In genomic region chr6:26020983-26021349, GRCh38 we compare ENCODE assay signal across 8 cellular contexts. TPM values are rescaled to one million over a fixed set of nuclear protein-coding genes. Genes with fewer than 3 reads are reported as not detected.
DNase-seq lines count a peak whose midpoint lies in the region; ATAC-seq, FAIRE-seq and TF ChIP-seq lines count a peak whose summit lies in the region.

No MANE protein-coding gene starts in this region.

- H3K27ac ChIP-seq in SJSA1 = peak overlapping the region; percentile 97
- peak overlapping the region; percentile 96 for H3K27ac ChIP-seq in K562 (ENCODE audit: extremely low read depth, low read depth, low read length)
- H3K27ac ChIP-seq in small intestine (ENCODE audit: low read depth in 1 of 2, low read length in 1 of 2) = peak overlapping the region; percentile 76 to 99

- no peak for TF ChIP-seq EP300 in K562 (IDR thresholded peaks at IDR 0.05; ENCODE audit: low read length)

- no peak for TF ChIP-seq CTCF in K562 (IDR thresholded peaks at IDR 0.05 in 2 of 3, conservative IDR thresholded peaks at IDR 0.05 in 1 of 3; ENCODE audit: insufficient read depth in 2 of 3, low read depth in 1 of 3, low read length in 3 of 3)

- H3K4me1 ChIP-seq in SJSA1 (replicated peaks) = peaks cover 16% of the 10 kb centered on the region
- peaks cover 19 to 32% of the 10 kb centered on the region in 2 experiments for H3K4me1 ChIP-seq in K562 (replicated peaks in 1 of 2; ENCODE audit: control insufficient read depth in 2 of 2, insufficient read depth in 2 of 2, low read length in 2 of 2)
- H3K4me1 ChIP-seq in small intestine (ENCODE audit: control insufficient read depth in 2 of 2, insufficient read depth in 1 of 2, low read depth in 1 of 2, low read length in 1 of 2) = peaks cover 2% of the 10 kb centered on the region in 2 donors

- H3K9ac ChIP-seq in K562 (ENCODE audit: insufficient read depth in 1 of 2, low read depth in 2 of 2, low read length in 2 of 2) = peak overlapping the region; percentile 90 to 91

- H3K9me3 Mint-ChIP-seq in immature natural killer cell = peaks cover 0 to 2% (median 0%) of the 10 kb centered on the region in 6 donors

- peak overlapping the region; percentile 91 to 97 (median 95) for H3K4me3 Mint-ChIP-seq in immature natural killer cell

- H3K9me3 ChIP-seq in SJSA1 (replicated peaks) (no peaks in the 10 kb centered on the region), K562 (replicated peaks; ENCODE audit: control insufficient read depth, insufficient read depth, low read depth, low read length) (peaks cover 7% of the 10 kb centered on the region), small intestine (ENCODE audit: control insufficient read depth, low read depth) (no peaks in the 10 kb centered on the region)

- no TSS peak for BruUV-seq in K562 (replicated peaks; lab: Mats Ljungman, UMichigan)

- POLR2A ChIA-PET in K562 (lab: Yijun Ruan, JAX) = interaction anchor here (0.6 to 9.5 kb wide), 28 partner anchors 11 to 1610 kb away, joined by 3 to 206 read pairs (median 4); partner anchors contain the start of genes HFE and TRIM38

- no peak for TF ChIP-seq POLR2A in K562 (conservative IDR thresholded peaks at IDR 0.05)

- H3K27ac Mint-ChIP-seq in immature natural killer cell = peak overlapping the region; percentile 98 to 100 (median 100)

- intact Hi-C loops in K562 (cut with micrococcal nuclease) = loop anchor here (10.0 kb wide), 1 partner anchor 1246 kb away; the partner anchor contains the start of gene GMNN

- peak overlapping the region; percentile 54 for H3K4me3 ChIP-seq in SJSA1
- H3K4me3 ChIP-seq in K562 = peak overlapping the region; percentile 49
- peak overlapping the region; percentile 36 to 49 for H3K4me3 ChIP-seq in small intestine (ENCODE audit: low read depth in 1 of 2, low read length in 2 of 2)

- H3K4me2 ChIP-seq in K562 (ENCODE audit: insufficient read depth, low read length) = peak overlapping the region; percentile 83

- peak; percentile 18 for ATAC-seq in HG02943 (IDR thresholded peaks at IDR 0.05; ENCODE audit: low read depth, unreplicated experiment)
- ATAC-seq in K562 = peak; percentile 8

- FAIRE-seq in K562 (lab: Jason Lieb, UNC) (no peak), small intestine (lab: Jason Lieb, UNC) (no peak), HTR-8/SVneo (lab: Jason Lieb, UNC) (no peak)

- WGBS in K562 (ENCODE audit: insufficient coverage, low coverage, missing lambda C conversion rate) = 14% methylated on average over 23 of the region's 23 CpGs
- WGBS in small intestine, 3 donors = 0% methylated on average over 23 of the region's 23 CpGs

- peak; percentile 68 for DNase-seq in NCI-H2196 (lab: John Stamatoyannopoulos, UW; ENCODE audit: unreplicated experiment)
- no peak for DNase-seq in NCI-H2196 treated with DMSO at 0.1 percent for 48 hours (lab: John Stamatoyannopoulos, UW; ENCODE audit: unreplicated experiment)
- peak; percentile 76 to 90 for DNase-seq in SJSA1 (ENCODE audit: low read depth in 1 of 2, low spot score in 2 of 2)
- peak in 1 of 4 experiments; percentile 79 for DNase-seq in K562 (ENCODE audit: extremely low read depth in 1 of 4, low spot score in 3 of 4)
- no peak for DNase-seq in immature natural killer cell
- peak; percentile 64 for DNase-seq in small intestine
- no peak for DNase-seq in HTR-8/SVneo (ENCODE audit: insufficient read length, low spot score)

- no peaks in the 10 kb centered on the region for H3K36me3 Mint-ChIP-seq in immature natural killer cell

- in situ Hi-C loops in K562 (cut with MboI) = loop anchor here (5.0 kb wide), 1 partner anchor 81 kb away; a partner anchor contains a TSS

- H3K36me3 ChIP-seq in SJSA1 (no peaks in the 10 kb centered on the region), K562 (ENCODE audit: control insufficient read depth, insufficient read depth, low read length) (no peaks in the 10 kb centered on the region; the same call in 2 of the 3 replicates), small intestine (ENCODE audit: control insufficient read depth in 2 of 2, insufficient read depth in 2 of 2, low read length in 2 of 2) (no peaks in the 10 kb centered on the region)

- H4K20me1 ChIP-seq in K562 (replicated peaks; ENCODE audit: control insufficient read depth, insufficient read depth, low read length) = no peaks in the 10 kb centered on the region

- H3K27me3 ChIP-seq in SJSA1 (replicated peaks) = no peaks in the 10 kb centered on the region
- H3K27me3 ChIP-seq in K562 (ENCODE audit: control insufficient read depth in 2 of 2, insufficient read depth in 2 of 2, low read length in 2 of 2) = no peaks in the 10 kb centered on the region
- no peaks in the 10 kb centered on the region for H3K27me3 ChIP-seq in small intestine (ENCODE audit: control insufficient read depth in 2 of 2, insufficient read depth in 2 of 2, low read length in 2 of 2)

- TF ChIP-seq RAD21 in K562 (CRISPR knock-in tag; conservative IDR thresholded peaks at IDR 0.05 in 1 of 2, IDR thresholded peaks at IDR 0.05 in 1 of 2) = no peak

- no peaks in the 10 kb centered on the region for H3K9me1 ChIP-seq in K562 (ENCODE audit: control insufficient read depth, insufficient read depth, low read length)

- H3K4me1 Mint-ChIP-seq in immature natural killer cell = peaks cover 38 to 64% of the 10 kb centered on the region in 2 donors

- peak overlapping the region; percentile 86 for H2AFZ ChIP-seq in K562 (ENCODE audit: low read depth, low read length)

- peaks cover 19 to 37% (median 30%) of the 10 kb centered on the region in 3 donors for H3K27me3 Mint-ChIP-seq in immature natural killer cell (ENCODE audit: low read depth in 3 of 3)

- CTCF ChIA-PET in K562 (lab: Yijun Ruan, JAX; ENCODE audit: low intra/inter-chr PET ratio) = no interaction called here

- H3K79me2 ChIP-seq in K562 (ENCODE audit: control insufficient read depth, insufficient read depth, low read length) = peaks cover 37% of the 10 kb centered on the region

TF ChIP-seq in K562, 482 proteins besides CTCF, POLR2A, EP300 and RAD21 (continues in another document):
- TF ChIP-seq HIVEP1 (CRISPR knock-in tag; IDR thresholded peaks at IDR 0.05) = no peak
- TF ChIP-seq ZNF175 (CRISPR knock-in tag; IDR thresholded peaks at IDR 0.05; ENCODE audit: low read depth) = 0 out of 2 replicates have a peak, but pooled peaks have one; percentile 21
- peak in 1 of 2 experiments; percentile 7; a peak in 1 of 4 replicates for TF ChIP-seq ARNT (IDR thresholded peaks at IDR 0.05)
- peak; percentile 69 for TF ChIP-seq ELF1 (tag; IDR thresholded peaks at IDR 0.05)
- TF ChIP-seq ZNF449 (CRISPR knock-in tag; IDR thresholded peaks at IDR 0.05) = 0 out of 2 replicates have a peak, but pooled peaks have one; percentile 29
- peak; percentile 10; the same call in 1 of the 2 replicates for TF ChIP-seq DMBX1 (CRISPR knock-in tag; IDR thresholded peaks at IDR 0.05; ENCODE audit: borderline replicate concordance)
- TF ChIP-seq E2F5 (CRISPR knock-in tag; IDR thresholded peaks at IDR 0.05) = 0 out of 2 replicates have a peak, but pooled peaks have one; percentile 5
- TF ChIP-seq TEAD1 (CRISPR knock-in tag; IDR thresholded peaks at IDR 0.05) = peak; percentile 38 to 47; a peak in 2 of 4 replicates
- TF ChIP-seq SP1 (CRISPR knock-in tag; IDR thresholded peaks at IDR 0.05) = peak; percentile 13; the same call in 1 of the 2 replicates
- peak; percentile 7; the same call in 1 of the 2 replicates for TF ChIP-seq ZFX (CRISPR knock-in tag; IDR thresholded peaks at IDR 0.05)
- no peak for TF ChIP-seq FOS (IDR thresholded peaks at IDR 0.05; ENCODE audit: extremely low read depth, insufficient read length)
- TF ChIP-seq FOSL1 (tag; conservative IDR thresholded peaks at IDR 0.05) = peak; percentile 70
- no peak for TF ChIP-seq C11orf30 (IDR thresholded peaks at IDR 0.05; ENCODE audit: low read depth)
- TF ChIP-seq SNIP1 (IDR thresholded peaks at IDR 0.05; ENCODE audit: low read depth) = no peak

RNA-seq across cellular contexts. Expression of gene TRIM38, which starts 58.4 kb away (rescaled TPM):
- total RNA-seq in SJSA1 (2014; rRNA removed; shearing (Covaris generic)) = 7.0 and 7.2 TPM in 2 replicates
- 7.8 and 13.4 TPM in 2 replicates for total RNA-seq in K562 (2011; cell fraction: chromatin; rRNA removed; ENCODE audit: low replicate concordance)
- total RNA-seq in K562 (2011; cell fraction: nucleolus; rRNA removed) = 4.8 and 5.9 TPM in 2 replicates
- 8.2 and 15.0 TPM in 2 replicates for total RNA-seq in K562 (2011; cell fraction: nucleoplasm; rRNA removed)
- total RNA-seq in K562 (2014; rRNA removed) = 4.4 and 4.8 TPM in 2 replicates
- total RNA-seq in K562 (2014; rRNA removed; fragmentation: Illumina TruSeq; extraction: Trizol) = 6.5 and 7.3 TPM in 2 replicates
- 6.1 and 6.7 TPM in 2 replicates for total RNA-seq in K562 (2015; rRNA removed; fragmentation: Illumina TruSeq; extraction: Trizol)
- 5.3 and 6.3 TPM in 2 replicates for total RNA-seq in K562 (2021)
- polyA plus RNA-seq in K562 (2011; rRNA removed) = 4.8 and 6.7 TPM in 2 replicates
- 2.0 and 2.8 TPM in 2 replicates for polyA plus RNA-seq in K562 (2011; cell fraction: cytosol; rRNA removed)
- polyA plus RNA-seq in K562 (2011; cell fraction: nucleus; rRNA removed) = 6.6 and 8.0 TPM in 2 replicates
- 3.9 and 8.4 TPM in 2 replicates for polyA plus RNA-seq in K562 (2012)
- polyA plus RNA-seq in K562 (2014; fragmentation: Illumina TruSeq; extraction: Trizol) = 5.9 and 6.6 TPM in 2 replicates
- polyA plus RNA-seq in K562 (2014; fragmentation: Nextera tagmentation; extraction: Ambion mirVana) = 1 to 10 TPM; 1.7 to 2.3 TPM
- 5.2 and 5.7 TPM in 2 replicates for polyA plus RNA-seq in K562 (2014; rRNA removed)
- polyA minus RNA-seq in K562 (2011; rRNA and poly(A)+ RNA removed) = 7.4 and 7.6 TPM in 2 replicates
- 2.9 and 3.2 TPM in 2 replicates for polyA minus RNA-seq in K562 (2011; cell fraction: cytosol; rRNA and poly(A)+ RNA removed)
- 5.3 and 6.3 TPM in 2 replicates for polyA minus RNA-seq in K562 (2011; cell fraction: nucleus; rRNA and poly(A)+ RNA removed)
- polyA plus RNA-seq in immature natural killer cell = 10 to 100 TPM in 1 of 3 donors, 1 to 10 TPM in 2; 3.6 to 11.4 (median 5.0) TPM
- polyA plus RNA-seq in small intestine = 1 to 10 TPM; 3.5 to 6.3 (median 5.8) TPM

Comparison
In these comparisons a context has a peak if more than half of its experiments do, and no peak if none do; other contexts are left out.
1. DNase-seq: peak in NCI-H2196 (single experiment), SJSA1 (2 of 2) and small intestine (single experiment); none in NCI-H2196 treated with DMSO at 0.1 percent for 48 hours (single experiment), immature natural killer cell (0 of 3) and HTR-8/SVneo (single experiment).
2. Peak in every context shown above with its lines, with median percentiles within 50 percentile points of each other: H3K27ac ChIP-seq and H3K4me3 ChIP-seq.